ENCODE assay signal across 8 cellular contexts in genomic region chr5:57175586-57175985, GRCh38. TPM values are rescaled to one million over a fixed set of nuclear protein-coding genes. Genes with fewer than 3 reads are reported as not detected.
DNase-seq lines count a peak whose midpoint lies in the region; ATAC-seq and TF ChIP-seq lines count a peak whose summit lies in the region.

No MANE protein-coding gene starts in this region.

- H3K4me3 ChIP-seq in Panc1 (ENCODE audit: low read depth in 2 of 2, low read length in 2 of 2), result peak overlapping the region; percentile 98
- peak overlapping the region; percentile 97 for H3K4me3 ChIP-seq in mesodermal cell (ENCODE audit: extremely low read depth, insufficient read depth, low read length, poor library complexity, severe bottlenecking)

- H3K36me3 ChIP-seq in Panc1 (ENCODE audit: control insufficient read depth, insufficient read depth, low read length) (peaks cover 17% of the 10 kb centered on the region), mesodermal cell (ENCODE audit: control insufficient read depth, insufficient read depth, low read length) (peaks cover 34% of the 10 kb centered on the region)

- in situ Hi-C loops in Panc1 (cut with HindIII; ENCODE audit: low pct_unique_long_range_greater_than_20kb, low sequenced_read_pairs), result no loop called here

- ATAC-seq in GM21529 (IDR thresholded peaks at IDR 0.05; ENCODE audit: unreplicated experiment) (peak; percentile 10), Panc1 (no peak), GM21423 (IDR thresholded peaks at IDR 0.05; ENCODE audit: unreplicated experiment) (no peak), HG03045 (IDR thresholded peaks at IDR 0.05; ENCODE audit: unreplicated experiment) (no peak)

- TSS peak; percentile 49 for BruUV-seq in Panc1 (replicated peaks; lab: Mats Ljungman, UMichigan)

- POLR2A ChIA-PET in Panc1 (lab: Charles Lee), result interaction anchor here (1.3 kb wide), 1 partner anchor 15 kb away, joined by 3 read pairs; no protein-coding TSS in a partner anchor

- CTCF ChIA-PET in Panc1 (lab: Charles Lee), result no interaction called here

- TF ChIP-seq CTCF in Panc1 (IDR thresholded peaks at IDR 0.05), result no peak

- no peak for DNase-seq in Panc1 (ENCODE audit: low read depth, low spot score)
- no peak for DNase-seq in caudate nucleus (lab: John Stamatoyannopoulos, UW)
- peak; percentile 42 for DNase-seq in superior temporal gyrus (ENCODE audit: extremely low spot score)
- no peak for DNase-seq in CD1c-positive myeloid dendritic cell (ENCODE audit: extremely low spot score)

- H3K27me3 ChIP-seq in Panc1 (ENCODE audit: control insufficient read depth, insufficient read depth, low read length), result no peaks in the 10 kb centered on the region

- intact Hi-C loops in Panc1 (cut with micrococcal nuclease; ENCODE audit: unreplicated experiment), result no loop called here

- no CpG with 5 or more reads among the region's 5 CpGs for WGBS in mesodermal cell (ENCODE audit: insufficient coverage in 2 of 2), 2 experiments

- H3K4me1 ChIP-seq in Panc1 (ENCODE audit: control insufficient read depth, insufficient read depth, low read length) (peaks cover 15% of the 10 kb centered on the region; the same call in 1 of the 2 replicates), mesodermal cell (ENCODE audit: control insufficient read depth, insufficient read depth, low read length, poor library complexity, severe bottlenecking) (peaks cover 7% of the 10 kb centered on the region)

- H3K9me3 ChIP-seq in Panc1 (ENCODE audit: control insufficient read depth, insufficient read depth, low read depth, low read length) (no peaks in the 10 kb centered on the region), mesodermal cell (ENCODE audit: control insufficient read depth, low read length) (no peaks in the 10 kb centered on the region)

- H3K27ac ChIP-seq in Panc1 (ENCODE audit: low read length) (peak overlapping the region; percentile 94), caudate nucleus (ENCODE audit: low read depth, low read length) (peak overlapping the region; percentile 100), mesodermal cell (ENCODE audit: low read depth, low read length, severe bottlenecking) (no peak overlapping the region)

RNA-seq across cellular contexts. Expression of gene GPBP1, which starts 1.7 kb away (rescaled TPM):
- 54.4 TPM for total RNA-seq in Panc1 (2021; ENCODE audit: unreplicated experiment)
- 23.9 TPM for polyA plus RNA-seq in Panc1 (2012; ENCODE audit: insufficient read length)
- polyA plus RNA-seq in mesodermal cell (2013, experiment 1 of 2), result 68.5 TPM
- 78.7 TPM for polyA plus RNA-seq in mesodermal cell (2013, experiment 2 of 2)
